Comparison of ENCODE assay signal across 8 cellular contexts in the genomic region with DNA sequence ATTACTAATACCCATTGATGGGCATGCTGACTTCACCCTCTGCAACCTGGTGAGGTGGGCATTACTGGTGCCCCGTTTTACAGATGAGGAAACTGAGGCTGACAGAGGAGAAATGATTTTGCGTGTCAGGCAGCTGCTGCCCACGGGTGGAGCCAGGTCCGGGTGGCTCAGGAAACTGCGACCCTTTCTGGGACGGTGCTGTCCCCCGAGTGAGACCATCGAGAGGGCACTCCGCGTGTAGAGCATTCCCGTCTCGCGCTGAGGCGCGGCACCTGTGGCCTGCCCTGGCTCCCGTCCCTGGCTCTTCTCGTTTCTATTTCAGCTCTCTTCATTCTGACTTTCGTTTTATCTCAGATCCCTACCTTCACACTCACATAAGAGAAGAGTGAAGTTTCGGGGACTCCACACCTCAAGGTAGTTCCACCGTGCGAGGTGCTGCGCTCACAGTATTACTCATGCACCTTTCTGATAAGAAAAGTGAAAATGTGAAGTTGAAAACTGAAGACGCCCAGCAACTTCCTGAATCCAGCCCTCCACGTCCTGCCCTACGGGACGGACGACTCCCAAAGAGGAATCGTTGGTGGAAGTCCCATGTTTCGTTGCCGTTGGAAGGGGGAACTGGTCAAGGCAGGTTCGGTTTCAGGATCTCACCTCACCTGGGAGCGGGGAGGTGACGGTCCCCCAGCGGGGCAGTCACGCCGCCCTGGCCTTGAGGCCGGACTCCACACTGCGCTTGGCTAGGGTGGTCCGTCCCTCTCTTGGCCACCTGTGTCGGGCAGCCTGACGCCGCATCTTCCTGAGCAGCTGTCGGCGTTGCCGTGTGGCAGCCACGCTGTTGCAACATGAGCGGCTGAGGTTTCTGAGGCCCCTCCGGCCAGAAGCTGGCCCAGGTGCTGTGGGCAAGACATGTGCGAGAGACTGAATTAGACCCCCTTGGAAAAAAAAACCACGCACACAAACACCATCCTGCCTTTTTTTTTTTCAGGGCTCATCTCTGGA. TPM values are rescaled to one million over a fixed set of nuclear protein-coding genes. Genes with fewer than 3 reads are reported as not detected.
DNase-seq lines count a peak whose midpoint lies in the region; ATAC-seq and TF ChIP-seq lines count a peak whose summit lies in the region.

No MANE protein-coding gene starts in this region.

- no peak for TF ChIP-seq EP300 in ovary (IDR thresholded peaks at IDR 0.05)

- no peak overlapping the region for H2BK15ac ChIP-seq in neuronal stem cell (ENCODE audit: low read length)

- peak; percentile 63 for ATAC-seq in GM18870 (IDR thresholded peaks at IDR 0.05; ENCODE audit: unreplicated experiment)
- ATAC-seq in HG02938 (IDR thresholded peaks at IDR 0.05; ENCODE audit: unreplicated experiment): peak; percentile 79
- no peak for ATAC-seq in right cardiac atrium
- no peak for ATAC-seq in sciatic nerve

- DNase-seq in activated CD4-positive, alpha-beta T cell treated with anti-CD3 and anti-CD28 coated beads, Interleukin-2, amount 10 ng/mL, durations not matched to agents 7 days and 5 days: peak; percentile 27
- DNase-seq in neuronal stem cell (ENCODE audit: low spot score) (no peak), right cardiac atrium (no peak), DMS 273 treated with DMSO at 0.1 percent for 48 hours (lab: John Stamatoyannopoulos, UW) (no peak), sciatic nerve (ENCODE audit: low spot score) (no peak), ovary (no peak)

- no peaks in the 10 kb centered on the region for H3K79me1 ChIP-seq in neuronal stem cell (ENCODE audit: low read depth, low read length)

- no peaks in the 10 kb centered on the region for H3K36me3 ChIP-seq in neuronal stem cell (replicated peaks in 1 of 2; ENCODE audit: control insufficient read depth in 2 of 2, insufficient read depth in 2 of 2, low read length in 2 of 2)
- H3K36me3 ChIP-seq in ovary: no peaks in the 10 kb centered on the region

- POLR2A ChIA-PET in activated CD4-positive, alpha-beta T cell treated with anti-CD3 and anti-CD28 coated beads, Interleukin-2, amount 10 ng/mL, durations not matched to agents 7 days and 5 days (lab: Charles Lee): no interaction called here

- no peaks in the 10 kb centered on the region for H3K9me3 Mint-ChIP-seq in activated CD4-positive, alpha-beta T cell treated with anti-CD3 and anti-CD28 coated beads, Interleukin-2, amount 10 ng/mL, durations not matched to agents 7 days and 5 days

- CTCF ChIA-PET in activated CD4-positive, alpha-beta T cell treated with anti-CD3 and anti-CD28 coated beads, Interleukin-2, amount 10 ng/mL, durations not matched to agents 7 days and 5 days (lab: Charles Lee): interaction anchor here (1.0 to 1.4 kb wide), 2 partner anchors 11 to 31 kb away, joined by 3 to 7 read pairs; no protein-coding TSS in a partner anchor

- H3K23ac ChIP-seq in neuronal stem cell (ENCODE audit: low read depth, low read length, poor library complexity): peak overlapping the region; percentile 53

- H3K9me3 ChIP-seq in neuronal stem cell (replicated peaks in 1 of 2; ENCODE audit: control insufficient read depth in 2 of 2, insufficient read depth in 1 of 2, low read depth in 1 of 2, low read length in 2 of 2) (no peaks in the 10 kb centered on the region), right cardiac atrium (ENCODE audit: control insufficient read depth, low read length) (no peaks in the 10 kb centered on the region), ovary (no peaks in the 10 kb centered on the region)

- no peak overlapping the region for H3K4ac ChIP-seq in neuronal stem cell (ENCODE audit: low read length)

- no peak overlapping the region for H3K14ac ChIP-seq in neuronal stem cell (ENCODE audit: low read length)

- no peak overlapping the region for H2BK120ac ChIP-seq in neuronal stem cell (ENCODE audit: low read depth, low read length)

- peak overlapping the region; percentile 56 for H3K4me3 Mint-ChIP-seq in activated CD4-positive, alpha-beta T cell treated with anti-CD3 and anti-CD28 coated beads, Interleukin-2, amount 10 ng/mL, durations not matched to agents 7 days and 5 days

- no peak for TF ChIP-seq CTCF in ovary (IDR thresholded peaks at IDR 0.05)

- no peak overlapping the region for H4K8ac ChIP-seq in neuronal stem cell (ENCODE audit: low read depth, low read length)

- H3K36me3 Mint-ChIP-seq in activated CD4-positive, alpha-beta T cell treated with anti-CD3 and anti-CD28 coated beads, Interleukin-2, amount 10 ng/mL, durations not matched to agents 7 days and 5 days (ENCODE audit: low read depth): no peaks in the 10 kb centered on the region

- H2BK12ac ChIP-seq in neuronal stem cell (ENCODE audit: low read length): no peak overlapping the region

- no peak overlapping the region for H3K4me3 ChIP-seq in neuronal stem cell (ENCODE audit: low read length in 2 of 2)
- no peak overlapping the region for H3K4me3 ChIP-seq in right cardiac atrium (ENCODE audit: low read length)
- H3K4me3 ChIP-seq in ovary: no peak overlapping the region

- no peak for TF ChIP-seq POLR2A in ovary (IDR thresholded peaks at IDR 0.05)

- no peak overlapping the region for H3K27ac ChIP-seq in neuronal stem cell (replicated peaks; ENCODE audit: low read length)
- no peak overlapping the region for H3K27ac ChIP-seq in right cardiac atrium (ENCODE audit: low read length)
- no peak overlapping the region for H3K27ac ChIP-seq in ovary

- no peak overlapping the region for H3K27ac Mint-ChIP-seq in activated CD4-positive, alpha-beta T cell treated with anti-CD3 and anti-CD28 coated beads, Interleukin-2, amount 10 ng/mL, durations not matched to agents 7 days and 5 days

- no peaks in the 10 kb centered on the region for H3K4me1 ChIP-seq in neuronal stem cell (ENCODE audit: control insufficient read depth in 2 of 2, insufficient read depth in 1 of 2, low read depth in 1 of 2, low read length in 2 of 2)
- H3K4me1 ChIP-seq in right cardiac atrium (ENCODE audit: control insufficient read depth, insufficient read depth, low read length): no peaks in the 10 kb centered on the region
- H3K4me1 ChIP-seq in ovary (ENCODE audit: insufficient read depth): no peaks in the 10 kb centered on the region

- WGBS in neuronal stem cell (ENCODE audit: extremely low coverage in 2 of 2, insufficient read length in 2 of 2, insufficient replicate concordance in 1 of 2), 2 donors: no CpG with 5 or more reads among the region's 50 CpGs
- 76% methylated on average over 50 of the region's 50 CpGs for WGBS in right cardiac atrium
- 88 to 91% (median 89%) methylated on average over 50 of the region's 50 CpGs for WGBS in ovary, 3 donors

- H3K9ac ChIP-seq in neuronal stem cell (ENCODE audit: low read depth, low read length, poor library complexity): no peak overlapping the region

- H3K18ac ChIP-seq in neuronal stem cell (ENCODE audit: low read length): peak overlapping the region; percentile 15

- no peak overlapping the region for H2BK5ac ChIP-seq in neuronal stem cell (ENCODE audit: low read length)

- H4K91ac ChIP-seq in neuronal stem cell (ENCODE audit: low read depth, low read length, poor library complexity): no peak overlapping the region

- H3K4me2 ChIP-seq in neuronal stem cell (ENCODE audit: insufficient read depth, low read length, poor library complexity, severe bottlenecking): no peak overlapping the region

- H2AK5ac ChIP-seq in neuronal stem cell (ENCODE audit: low read depth, low read length): no peak overlapping the region

- H3K27me3 Mint-ChIP-seq in activated CD4-positive, alpha-beta T cell treated with anti-CD3 and anti-CD28 coated beads, Interleukin-2, amount 10 ng/mL, durations not matched to agents 7 days and 5 days: peaks cover 12% of the 10 kb centered on the region

- peaks cover 0 to 15% (median 0%) of the 10 kb centered on the region in 3 experiments for H3K27me3 ChIP-seq in neuronal stem cell (ENCODE audit: control insufficient read depth in 3 of 3, insufficient read depth in 3 of 3, low read depth in 1 of 3, low read length in 3 of 3)
- no peaks in the 10 kb centered on the region for H3K27me3 ChIP-seq in right cardiac atrium (ENCODE audit: control insufficient read depth, insufficient read depth)
- H3K27me3 ChIP-seq in ovary: no peaks in the 10 kb centered on the region

- no peak overlapping the region for H2AFZ ChIP-seq in neuronal stem cell (ENCODE audit: low read length)

- H3K4me1 Mint-ChIP-seq in activated CD4-positive, alpha-beta T cell treated with anti-CD3 and anti-CD28 coated beads, Interleukin-2, amount 10 ng/mL, durations not matched to agents 7 days and 5 days: peaks cover 33% of the 10 kb centered on the region

- intact Hi-C loops in right cardiac atrium (cut with DNase I): no loop called here
- intact Hi-C loops in sciatic nerve (cut with DNase I): no loop called here
- intact Hi-C loops in ovary (cut with DNase I): no loop called here

RNA-seq across cellular contexts. Expression of a gene that starts 48.8 kb away (rescaled TPM):
- 10 to 100 TPM; 11.6 to 14.7 TPM for total RNA-seq in activated CD4-positive, alpha-beta T cell treated with anti-CD3 and anti-CD28 coated beads, Interleukin-2, amount 10 ng/mL, durations not matched to agents 7 days and 5 days
- polyA plus RNA-seq in neuronal stem cell (2013, experiment 1 of 2): 1.3 TPM
- polyA plus RNA-seq in neuronal stem cell (2013, experiment 2 of 2): 1.5 TPM
- total RNA-seq in right cardiac atrium (1 to 10 TPM; 5.0 to 9.2 (median 5.9) TPM), sciatic nerve (19.1 TPM), ovary (1 to 10 TPM; 1.8 to 7.1 (median 3.6) TPM)
- polyA plus RNA-seq in right cardiac atrium (1.6 TPM), ovary (10 to 100 TPM in 1 of 2 donors, 1 to 10 TPM in 1; 2.3 to 24.1 TPM)

Comparison
In these comparisons a context has a peak if more than half of its experiments do, and no peak if none do; other contexts are left out.
1. ATAC-seq: peak in GM18870 (single experiment) and HG02938 (single experiment); none in right cardiac atrium (0 of 2) and sciatic nerve (single experiment).